ENCODE assay signal across 26 cellular contexts in the genomic region with DNA sequence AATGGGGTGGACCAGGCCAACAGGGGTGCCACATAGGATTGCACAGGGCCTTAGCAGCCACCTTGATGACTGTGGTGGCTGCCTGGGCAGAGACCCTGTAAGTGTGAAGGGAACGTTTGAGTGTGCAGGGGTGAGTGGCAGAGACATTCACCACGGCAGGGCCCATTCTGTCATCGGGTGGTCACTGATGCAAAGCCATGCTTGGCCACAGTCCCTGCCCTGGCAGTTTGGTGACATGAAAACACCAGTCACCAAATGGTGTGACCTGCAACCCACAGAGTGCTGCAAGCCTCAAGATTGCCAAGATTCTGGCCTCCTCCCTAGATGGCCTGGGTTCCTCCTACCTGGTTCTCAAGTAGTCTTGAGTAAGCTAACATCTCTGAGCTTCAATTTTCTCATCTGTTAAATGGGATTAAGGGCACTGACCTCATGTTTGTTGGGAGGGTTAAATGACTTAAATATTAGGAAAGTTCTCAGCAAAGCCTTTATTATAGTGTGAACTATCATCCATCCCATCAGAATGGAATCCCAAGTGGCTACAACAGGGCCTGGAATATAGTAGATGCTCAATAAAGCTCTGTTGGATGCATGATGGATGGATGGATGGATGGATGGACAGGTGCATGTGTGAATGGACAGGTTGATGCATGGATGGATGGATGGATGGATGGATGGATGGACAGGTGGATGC.
"Had no signal": no experiment of that assay in that cellular context is flagged by ENCODE, and none has a peak within 500 bp of the region (broad histone marks: within the 10 kb centered on the region; RNA-seq: fewer than 3 reads in every experiment).

No MANE protein-coding gene starts in this region.

- H3K79me2 ChIP-seq: parathyroid adenoma had no signal

- H3K27me3 ChIP-seq: ovary, right lobe of liver, sigmoid colon, suprapubic skin, testis, tibial nerve, upper lobe of left lung, vagina had no signal

- H3K36me3 ChIP-seq: ovary, right lobe of liver, upper lobe of left lung, vagina had no signal

- H3K4me3 ChIP-seq: ovary, psoas muscle, right lobe of liver, sigmoid colon, suprapubic skin, testis, tibial nerve, upper lobe of left lung, vagina had no signal

- DNase-seq: naive thymus-derived CD8-positive, alpha-beta T cell; nephron progenitor cell; occipital lobe; ovary; posterior cingulate gyrus; psoas muscle; right lobe of liver; sigmoid colon; small intestine; stimulated activated CD4-positive, alpha-beta T cell treated with anti-CD3 and anti-CD28 coated beads, Interleukin-15, amount 100 ng/mL, for 24 hours; stimulated activated CD4-positive, alpha-beta T cell treated with anti-CD3 and anti-CD28 coated beads, Interleukin-2, amount 100 ng/mL, for 24 hours; stimulated activated CD4-positive, alpha-beta T cell treated with anti-CD3 and anti-CD28 coated beads, Interleukin-2, amount 100 ng/mL, for 48 hours; stimulated activated CD4-positive, alpha-beta T cell treated with anti-CD3 and anti-CD28 coated beads, Interleukin-4, amount 100 ng/mL, for 24 hours; stimulated activated naive B cell treated with anti-CD40 and anti-IgM and Interleukin-4, amounts not matched to agents 10 μg/mL and 1 μg/mL and 100 μg/mL, for 72 hours; stimulated activated naive CD4-positive, alpha-beta T cell treated with Interleukin-2 at 50 U/mL for 16 hours; stimulated activated naive CD8-positive, alpha-beta T cell treated with anti-CD3 and anti-CD28 coated beads, Interleukin-15, amount 100 ng/mL, for 72 hours; substantia nigra; testis; trophoblast cell; upper lobe of left lung had no signal

- H3K27ac ChIP-seq: ovary, parathyroid adenoma, psoas muscle, right lobe of liver, sigmoid colon, suprapubic skin, testis, tibial nerve, upper lobe of left lung, vagina had no signal

- FAIRE-seq: small intestine had no signal

- H3K9me3 ChIP-seq: ovary, psoas muscle, right lobe of liver, sigmoid colon, suprapubic skin, testis, tibial nerve, upper lobe of left lung, vagina had no signal

- H3K4me1 ChIP-seq: parathyroid adenoma, psoas muscle, right lobe of liver, suprapubic skin, testis, tibial nerve, upper lobe of left lung, vagina had no signal

- ATAC-seq: naive thymus-derived CD8-positive, alpha-beta T cell; psoas muscle; right cardiac atrium; right lobe of liver; stimulated activated effector memory CD8-positive, alpha-beta T cell treated with anti-CD3 and anti-CD28 coated beads, Interleukin-12 subunit alpha, Interleukin-12 subunit beta, amount 100 ng/mL, for 72 hours; stimulated activated naive B cell treated with anti-CD40 and anti-IgM and Interleukin-4, amounts not matched to agents 10 μg/mL and 1 μg/mL and 100 μg/mL, for 72 hours; stimulated activated naive CD8-positive, alpha-beta T cell treated with anti-CD3 and anti-CD28 coated beads, Interleukin-15, amount 100 ng/mL, for 72 hours had no signal

- H2AFZ ChIP-seq: parathyroid adenoma had no signal

- H3K9ac ChIP-seq: parathyroid adenoma had no signal
